ENCODE assay signal across 1 cellular context in the genomic region with DNA sequence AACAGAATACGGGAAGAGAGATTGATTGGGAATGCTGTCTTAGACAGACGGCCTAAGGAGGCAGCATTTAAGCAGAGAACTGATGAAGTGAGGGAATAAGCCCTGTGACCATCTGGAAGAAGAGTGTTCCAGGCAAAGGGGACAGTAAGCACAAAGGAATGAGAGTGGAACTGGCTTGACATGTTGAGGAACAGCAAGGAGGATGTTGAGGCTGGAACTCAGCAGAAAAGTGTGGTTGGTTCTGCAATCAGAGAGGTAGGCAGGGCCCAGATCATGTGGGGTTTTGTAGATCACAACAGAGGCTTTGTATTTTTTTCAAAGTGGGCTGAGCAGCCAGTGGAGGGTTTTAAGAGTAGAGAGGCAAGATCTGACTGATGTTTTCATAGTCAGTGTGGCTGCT.
TF ChIP-seq lines count a peak whose summit lies in the region.

No MANE protein-coding gene starts in this region.

TF ChIP-seq in IMR-90, 13 proteins besides CTCF, POLR2A, EP300 and RAD21:
- TF ChIP-seq MXI1 (IDR thresholded peaks at IDR 0.05; ENCODE audit: borderline replicate concordance, low read depth, low read length) = no peak
- TF ChIP-seq CEBPB (IDR thresholded peaks at IDR 0.05; ENCODE audit: low read depth, low read length) = no peak
- no peak for TF ChIP-seq FOS (IDR thresholded peaks at IDR 0.05; ENCODE audit: low read depth, low read length)
- TF ChIP-seq, protein P1, sequence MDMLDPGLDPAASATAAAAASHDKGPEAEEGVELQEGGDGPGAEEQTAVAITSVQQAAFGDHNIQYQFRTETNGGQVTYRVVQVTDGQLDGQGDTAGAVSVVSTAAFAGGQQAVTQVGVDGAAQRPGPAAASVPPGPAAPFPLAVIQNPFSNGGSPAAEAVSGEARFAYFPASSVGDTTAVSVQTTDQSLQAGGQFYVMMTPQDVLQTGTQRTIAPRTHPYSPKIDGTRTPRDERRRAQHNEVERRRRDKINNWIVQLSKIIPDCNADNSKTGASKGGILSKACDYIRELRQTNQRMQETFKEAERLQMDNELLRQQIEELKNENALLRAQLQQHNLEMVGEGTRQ (IDR thresholded peaks at IDR 0.05; ENCODE audit: low read depth, low read length) = no peak
- no peak for TF ChIP-seq RFX5 (IDR thresholded peaks at IDR 0.05; ENCODE audit: low read depth, low read length)
- TF ChIP-seq BHLHE40 (IDR thresholded peaks at IDR 0.05; ENCODE audit: low read depth, low read length) = no peak
- TF ChIP-seq RCOR1 (IDR thresholded peaks at IDR 0.05; ENCODE audit: insufficient replicate concordance, low read length) = no peak
- no peak for TF ChIP-seq MAZ (IDR thresholded peaks at IDR 0.05; ENCODE audit: borderline replicate concordance, low read depth, low read length)
- no peak for TF ChIP-seq NFE2L2 (IDR thresholded peaks at IDR 0.05; ENCODE audit: low read depth, low read length)
- no peak for TF ChIP-seq MAFK (IDR thresholded peaks at IDR 0.05; ENCODE audit: low read depth, low read length)
- no peak for TF ChIP-seq SMC3 (IDR thresholded peaks at IDR 0.05; ENCODE audit: low read depth, low read length)
- TF ChIP-seq CHD1 (IDR thresholded peaks at IDR 0.05; ENCODE audit: low read depth, low read length) = no peak
- TF ChIP-seq, protein P2, sequence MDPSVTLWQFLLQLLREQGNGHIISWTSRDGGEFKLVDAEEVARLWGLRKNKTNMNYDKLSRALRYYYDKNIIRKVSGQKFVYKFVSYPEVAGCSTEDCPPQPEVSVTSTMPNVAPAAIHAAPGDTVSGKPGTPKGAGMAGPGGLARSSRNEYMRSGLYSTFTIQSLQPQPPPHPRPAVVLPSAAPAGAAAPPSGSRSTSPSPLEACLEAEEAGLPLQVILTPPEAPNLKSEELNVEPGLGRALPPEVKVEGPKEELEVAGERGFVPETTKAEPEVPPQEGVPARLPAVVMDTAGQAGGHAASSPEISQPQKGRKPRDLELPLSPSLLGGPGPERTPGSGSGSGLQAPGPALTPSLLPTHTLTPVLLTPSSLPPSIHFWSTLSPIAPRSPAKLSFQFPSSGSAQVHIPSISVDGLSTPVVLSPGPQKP (IDR thresholded peaks at IDR 0.05; ENCODE audit: borderline replicate concordance, low read depth, low read length) = no peak
TF ChIP-seq in IMR-90: peak in this region for 0.
